Comparison of ENCODE assay signal across 17 cellular contexts in genomic region chr9:9412241-9412640, GRCh38.
DNase-seq lines count a peak whose midpoint lies in the region; TF ChIP-seq lines count a peak whose summit lies in the region.
"Had no signal": no experiment of that assay in that cellular context is flagged by ENCODE, and none has a peak within 500 bp of the region (broad histone marks: within the 10 kb centered on the region; RNA-seq: fewer than 3 reads in every experiment).

No MANE protein-coding gene starts in this region.

- no peak overlapping the region for H3K4me3 ChIP-seq in WERI-Rb-1 (ENCODE audit: low read depth, low read length)
- H3K4me3 ChIP-seq: GM23248, K562, PC-9 had no signal

- H3K9me3 ChIP-seq in WERI-Rb-1 (ENCODE audit: severe bottlenecking) = no peaks in the 10 kb centered on the region
- H3K9me3 ChIP-seq: SK-N-SH had no signal

- peak; percentile 2 for DNase-seq in NCI-H510A (lab: John Stamatoyannopoulos, UW)
- DNase-seq in NCI-H510A treated with DMSO at 0.1 percent for 48 hours (lab: John Stamatoyannopoulos, UW) = no peak
- DNase-seq in NCI-H2081 treated with DMSO at 0.1 percent for 48 hours (lab: John Stamatoyannopoulos, UW) = peak; percentile 60
- DNase-seq in WERI-Rb-1 = peak; percentile 3
- no peak for DNase-seq in hypothalamus (lab: John Stamatoyannopoulos, UW)
- no peak for DNase-seq in ureter (ENCODE audit: low spot score)
- DNase-seq in caudate nucleus (lab: John Stamatoyannopoulos, UW) = no peak
- DNase-seq: CD8-positive, alpha-beta T cell; GM23248; HFFc6; NCI-H1048; NCI-H2029; NCI-H446 treated with DMSO at 0.1 percent for 48 hours; PC-9; SK-N-SH; T-helper 1 cell had no signal

- TF ChIP-seq CTCF in WERI-Rb-1 (IDR thresholded peaks at IDR 0.05; ENCODE audit: low read depth, low read length) = no peak

- no peaks in the 10 kb centered on the region for H3K27me3 ChIP-seq in WERI-Rb-1 (ENCODE audit: insufficient read depth, low read depth, severe bottlenecking)

- H3K36me3 ChIP-seq in WERI-Rb-1 = no peaks in the 10 kb centered on the region

- H3K27ac ChIP-seq in WERI-Rb-1 = no peak overlapping the region
- no peak overlapping the region for H3K27ac ChIP-seq in caudate nucleus (ENCODE audit: low read depth, low read length)
- H3K27ac ChIP-seq: GM23248, PC-9 had no signal

Comparison
In these comparisons a context has a peak if more than half of its experiments do, and no peak if none do; other contexts are left out.
1. DNase-seq: peak in NCI-H510A (single experiment), NCI-H2081 treated with DMSO at 0.1 percent for 48 hours (single experiment) and WERI-Rb-1 (single experiment); none in NCI-H510A treated with DMSO at 0.1 percent for 48 hours (single experiment), hypothalamus (0 of 51), ureter (single experiment) and caudate nucleus (0 of 61).